8 cellular contexts compared by ENCODE assay signal in genomic region chr17:36849871-36850348, GRCh38.
DNase-seq lines count a peak whose midpoint lies in the region; ATAC-seq, FAIRE-seq and TF ChIP-seq lines count a peak whose summit lies in the region.

No MANE protein-coding gene starts in this region.

- H3K79me2 ChIP-seq in ACC112 (ENCODE audit: control insufficient read depth, insufficient read depth, low read length, unreplicated experiment) (no peaks in the 10 kb centered on the region), H9 (ENCODE audit: insufficient read depth, low read length) (no peaks in the 10 kb centered on the region)

- no peak overlapping the region for H3T11ph ChIP-seq in H9 (ENCODE audit: low read length)

- no peak overlapping the region for H2BK120ac ChIP-seq in H9 (ENCODE audit: low read depth, low read length, poor library complexity, severe bottlenecking)

- H3K27me3 Mint-ChIP-seq in H9 (ENCODE audit: low read depth), result peaks cover 53% of the 10 kb centered on the region
- peaks cover under 1% of the 10 kb centered on the region for H3K27me3 Mint-ChIP-seq in activated CD4-positive, alpha-beta memory T cell treated with anti-CD3 and anti-CD28 coated beads for 36 hours

- H3K79me1 ChIP-seq in H9 (ENCODE audit: insufficient read depth, low read depth, low read length, poor library complexity, severe bottlenecking), result no peaks in the 10 kb centered on the region

- CTCF ChIA-PET in activated CD4-positive, alpha-beta memory T cell treated with anti-CD3 and anti-CD28 coated beads for 36 hours (lab: Charles Lee), result interaction anchor here (1.2 kb wide), 1 partner anchor 198 kb away, joined by 5 read pairs; no protein-coding TSS in a partner anchor

- no peaks in the 10 kb centered on the region for H3K36me3 Mint-ChIP-seq in H9 (ENCODE audit: insufficient read depth in 1 of 3, low read depth in 3 of 3)
- H3K36me3 Mint-ChIP-seq in activated CD4-positive, alpha-beta memory T cell treated with anti-CD3 and anti-CD28 coated beads for 36 hours, result no peaks in the 10 kb centered on the region

- H4K8ac ChIP-seq in H9 (replicated peaks; ENCODE audit: insufficient read length, low read depth, low read length), result no peak overlapping the region

- H3K14ac ChIP-seq in H9 (ENCODE audit: insufficient read depth, low read length), result no peak overlapping the region; the same call in 1 of the 2 replicates

- no peak overlapping the region for H3K4me2 ChIP-seq in H9 (ENCODE audit: insufficient read depth, insufficient read length, low read length)

- no peak overlapping the region for H3K9ac ChIP-seq in H9 (ENCODE audit: extremely low read depth, insufficient read length, low read length)

- no peak overlapping the region for H3K56ac ChIP-seq in H9 (ENCODE audit: insufficient read length, low read depth, low read length)

- no peak for ATAC-seq in GM19395 (IDR thresholded peaks at IDR 0.05; ENCODE audit: unreplicated experiment)

- H2AK5ac ChIP-seq in H9 (ENCODE audit: insufficient read length, low read length), result no peak overlapping the region

- DNase-seq in H9 (no peak), iris pigment epithelial cell (ENCODE audit: low read depth) (peak; percentile 85), coronary artery (ENCODE audit: low spot score) (no peak), SKM-1 treated with dmso at 0.1 percent for 144 hours (lab: John Stamatoyannopoulos, UW; ENCODE audit: unreplicated experiment) (no peak), GM12892 (ENCODE audit: insufficient read length) (no peak)
- DNase-seq in activated CD4-positive, alpha-beta memory T cell treated with anti-CD3 and anti-CD28 coated beads for 36 hours, result peak; percentile 88

- POLR2A ChIA-PET in activated CD4-positive, alpha-beta memory T cell treated with anti-CD3 and anti-CD28 coated beads for 36 hours (lab: Charles Lee), result no interaction called here

- H3K4me1 Mint-ChIP-seq in H9, result peaks cover 20 to 38% of the 10 kb centered on the region in 2 experiments
- H3K4me1 Mint-ChIP-seq in activated CD4-positive, alpha-beta memory T cell treated with anti-CD3 and anti-CD28 coated beads for 36 hours (ENCODE audit: low read depth), result peaks cover 36% of the 10 kb centered on the region

- no peak overlapping the region for H3K4me3 Mint-ChIP-seq in H9
- peak overlapping the region; percentile 62 for H3K4me3 Mint-ChIP-seq in activated CD4-positive, alpha-beta memory T cell treated with anti-CD3 and anti-CD28 coated beads for 36 hours

- H2AFZ ChIP-seq in ACC112 (ENCODE audit: low read length, unreplicated experiment), result no peak overlapping the region
- no peak overlapping the region for H2AFZ ChIP-seq in H9 (ENCODE audit: low read length)

- no peaks in the 10 kb centered on the region for H3K9me3 ChIP-seq in H9 (ENCODE audit: control insufficient read depth, low read depth, low read length)

- H2BK20ac ChIP-seq in H9 (ENCODE audit: low read depth, low read length, poor library complexity, severe bottlenecking), result no peak overlapping the region

- H3K27ac Mint-ChIP-seq in H9, result no peak overlapping the region; a peak in 1 of 7 replicates
- H3K27ac Mint-ChIP-seq in activated CD4-positive, alpha-beta memory T cell treated with anti-CD3 and anti-CD28 coated beads for 36 hours, result peak overlapping the region; percentile 82

- no CpG with 5 or more reads among the region's 9 CpGs for WGBS in H9 (ENCODE audit: extremely low coverage, insufficient read length, low lambda C conversion rate)

- no peaks in the 10 kb centered on the region for H3K36me3 ChIP-seq in ACC112 (ENCODE audit: insufficient read depth, low read length)

- TF ChIP-seq POLR2A in GM12892 (IDR thresholded peaks at IDR 0.05; ENCODE audit: low read depth, low read length), result no peak

- no peak overlapping the region for H2BK5ac ChIP-seq in H9 (ENCODE audit: insufficient read length, low read length)

- H3K27me3 ChIP-seq in ACC112 (ENCODE audit: insufficient read depth, low read length) (peaks cover under 1% of the 10 kb centered on the region; the same call in 1 of the 2 replicates), H9 (ENCODE audit: insufficient read depth, low read length) (no peaks in the 10 kb centered on the region)

- intact Hi-C loops in activated CD4-positive, alpha-beta memory T cell treated with anti-CD3 and anti-CD28 coated beads for 36 hours (cut with micrococcal nuclease), result loop anchor here (1.0 to 5.0 kb wide), 3 partner anchors 71 to 176 kb away; partner anchors contain the start of gene AATF

- H4K5ac ChIP-seq in H9 (ENCODE audit: insufficient read length, low read depth, low read length), result no peak overlapping the region

- no peaks in the 10 kb centered on the region for H4K20me1 ChIP-seq in H9 (ENCODE audit: control insufficient read depth, insufficient read depth, insufficient read length)

- H3K4me1 ChIP-seq in ACC112 (ENCODE audit: control insufficient read depth, insufficient read depth, low read length, unreplicated experiment), result peaks cover 25% of the 10 kb centered on the region
- peaks cover 2% of the 10 kb centered on the region; the same call in 1 of the 2 replicates for H3K4me1 ChIP-seq in H9 (ENCODE audit: insufficient read depth, low read length)

- no peaks in the 10 kb centered on the region for H3K23me2 ChIP-seq in H9 (ENCODE audit: insufficient read length, low read depth, low read length, poor library complexity, severe bottlenecking)

- H4K91ac ChIP-seq in H9 (ENCODE audit: insufficient read length, low read depth, low read length), result no peak overlapping the region

- H3K23ac ChIP-seq in H9 (ENCODE audit: insufficient read length, low read depth, low read length), result no peak overlapping the region

- no peak overlapping the region for H2BK12ac ChIP-seq in H9 (ENCODE audit: insufficient read length, low read depth, low read length)

- no peak for FAIRE-seq in GM12892 (lab: Jason Lieb, UNC)

- H3K4ac ChIP-seq in H9 (ENCODE audit: low read depth, low read length), result no peak overlapping the region

- H3K4me3 ChIP-seq in ACC112 (ENCODE audit: low read depth, low read length) (no peak overlapping the region), coronary artery (no peak overlapping the region)

- H3K27ac ChIP-seq in ACC112 (ENCODE audit: low read depth, low read length) (peak overlapping the region; percentile 61), H9 (ENCODE audit: insufficient read length, low read depth, low read length) (no peak overlapping the region), coronary artery (no peak overlapping the region)

- no peak overlapping the region for H3K18ac ChIP-seq in H9 (ENCODE audit: insufficient read length, low read depth, low read length)

- TF ChIP-seq CTCF in H9 (conservative IDR thresholded peaks at IDR 0.05) (peak; percentile 44; the same call in 2 of the 3 replicates), coronary artery (IDR thresholded peaks at IDR 0.05) (no peak)

- H2BK15ac ChIP-seq in H9 (ENCODE audit: low read depth, low read length), result no peak overlapping the region

- H3K9me3 Mint-ChIP-seq in H9, result no peaks in the 10 kb centered on the region
- no peaks in the 10 kb centered on the region for H3K9me3 Mint-ChIP-seq in activated CD4-positive, alpha-beta memory T cell treated with anti-CD3 and anti-CD28 coated beads for 36 hours

Comparison
In these comparisons a context has a peak if more than half of its experiments do, and no peak if none do; other contexts are left out.
1. DNase-seq: peak in activated CD4-positive, alpha-beta memory T cell treated with anti-CD3 and anti-CD28 coated beads for 36 hours (single experiment) and iris pigment epithelial cell (single experiment); none in H9 (single experiment), coronary artery (single experiment), SKM-1 treated with dmso at 0.1 percent for 144 hours (single experiment) and GM12892 (single experiment).